Comparison of ENCODE assay signal across 16 cellular contexts in genomic region chr12:101783150-101783549, GRCh38. TPM values are rescaled to one million over a fixed set of nuclear protein-coding genes. Genes with fewer than 3 reads are reported as not detected.
DNase-seq lines count a peak whose midpoint lies in the region; ATAC-seq and TF ChIP-seq lines count a peak whose summit lies in the region.
"Had no signal": no experiment of that assay in that cellular context is flagged by ENCODE, and none has a peak within 500 bp of the region (broad histone marks: within the 10 kb centered on the region; RNA-seq: fewer than 3 reads in every experiment).

No MANE protein-coding gene starts in this region.

- in situ Hi-C loops in T47D (cut with HindIII; ENCODE audit: low pct_unique_long_range_greater_than_20kb, low sequenced_read_pairs), result no loop called here
- in situ Hi-C loops in mammary epithelial cell (cut with MboI; ENCODE audit: low sequenced_read_pairs in 2 of 2), result loop anchor here in 1 of 2 donors (10.0 kb wide), 1 partner anchor 52 kb away; the partner anchor contains the start of gene GNPTAB

- H3K27ac ChIP-seq in mammary epithelial cell (ENCODE audit: insufficient read depth, low read depth, low read length), result no peak overlapping the region
- H3K27ac ChIP-seq: esophagus muscularis mucosa, left lung had no signal

- peaks cover 70% of the 10 kb centered on the region for H3K36me3 Mint-ChIP-seq in activated T-helper 2 cell treated with anti-CD3 and anti-CD28 coated beads, Interferon-gamma antibody, Interleukin-2, Interleukin-4, amounts not matched to agents 10 μg/mL and 5 μg/mL and 100 μg/mL, durations not matched to agents 14 hours and 24 hours and 36 hours (ENCODE audit: low read depth)
- H3K36me3 Mint-ChIP-seq in memory B cell, result peaks cover 27% of the 10 kb centered on the region

- H3K4me2 ChIP-seq in mammary epithelial cell (ENCODE audit: insufficient read depth, low read depth, low read length), result no peak overlapping the region

- H3K27me3 ChIP-seq in mammary epithelial cell (ENCODE audit: insufficient read depth, low read length), result no peaks in the 10 kb centered on the region
- H3K27me3 ChIP-seq: esophagus muscularis mucosa, left lung had no signal

- intact Hi-C loops in mammary epithelial cell (cut with micrococcal nuclease), result no loop called here
- intact Hi-C loops in activated T-helper 2 cell treated with anti-CD3 and anti-CD28 coated beads, Interferon-gamma antibody, Interleukin-2, Interleukin-4, amounts not matched to agents 10 μg/mL and 5 μg/mL and 100 μg/mL, durations not matched to agents 14 hours and 24 hours and 36 hours (cut with micrococcal nuclease), result loop anchor here (2.0 to 10.0 kb wide), 3 partner anchors 48 to 1659 kb away; partner anchors contain the start of genes GNPTAB and WASHC3

- H3K4me3 ChIP-seq in mammary epithelial cell (replicated peaks in 1 of 3; ENCODE audit: insufficient read depth in 1 of 3, low read depth in 2 of 3, low read length in 3 of 3), result no peak overlapping the region
- H3K4me3 ChIP-seq: esophagus muscularis mucosa, left lung had no signal

- no peak for ATAC-seq in memory B cell (ENCODE audit: low read depth)
- no peak for ATAC-seq in GM19467 (IDR thresholded peaks at IDR 0.05; ENCODE audit: unreplicated experiment)
- ATAC-seq: left lung had no signal

- CTCF ChIA-PET in mammary epithelial cell (lab: Charles Lee; ENCODE audit: low non-redundant PET), result interaction anchor here (0.7 kb wide), 1 partner anchor 1096 kb away, joined by 10 read pairs; no protein-coding TSS in a partner anchor

- no peaks in the 10 kb centered on the region for H3K79me2 ChIP-seq in mammary epithelial cell (ENCODE audit: insufficient read depth, low read length)

- no peaks in the 10 kb centered on the region for H3K9me3 ChIP-seq in mammary epithelial cell (replicated peaks; ENCODE audit: insufficient read depth, low read length)
- H3K9me3 ChIP-seq: esophagus muscularis mucosa, left lung had no signal

- peak overlapping the region; percentile 92 for H3K27ac Mint-ChIP-seq in activated T-helper 2 cell treated with anti-CD3 and anti-CD28 coated beads, Interferon-gamma antibody, Interleukin-2, Interleukin-4, amounts not matched to agents 10 μg/mL and 5 μg/mL and 100 μg/mL, durations not matched to agents 14 hours and 24 hours and 36 hours
- peak overlapping the region; percentile 9 for H3K27ac Mint-ChIP-seq in memory B cell
- H3K27ac Mint-ChIP-seq: dendritic cell treated with granulocyte-macrophage colony-stimulating factor and Interleukin-4, amounts not matched to agents 40 ng/mL and 50 ng/mL, for 4 days had no signal

- H3K36me3 ChIP-seq in mammary epithelial cell (ENCODE audit: insufficient read depth, low read length), result peaks cover 3% of the 10 kb centered on the region

- no peak overlapping the region for H3K4me3 Mint-ChIP-seq in activated T-helper 2 cell treated with anti-CD3 and anti-CD28 coated beads, Interferon-gamma antibody, Interleukin-2, Interleukin-4, amounts not matched to agents 10 μg/mL and 5 μg/mL and 100 μg/mL, durations not matched to agents 14 hours and 24 hours and 36 hours (ENCODE audit: low read depth)
- no peak overlapping the region for H3K4me3 Mint-ChIP-seq in memory B cell
- H3K4me3 Mint-ChIP-seq: dendritic cell treated with granulocyte-macrophage colony-stimulating factor and Interleukin-4, amounts not matched to agents 40 ng/mL and 50 ng/mL, for 4 days had no signal

- H3K4me1 Mint-ChIP-seq in activated T-helper 2 cell treated with anti-CD3 and anti-CD28 coated beads, Interferon-gamma antibody, Interleukin-2, Interleukin-4, amounts not matched to agents 10 μg/mL and 5 μg/mL and 100 μg/mL, durations not matched to agents 14 hours and 24 hours and 36 hours (ENCODE audit: low read depth), result peaks cover 58% of the 10 kb centered on the region
- H3K4me1 Mint-ChIP-seq in memory B cell, result peaks cover 11% of the 10 kb centered on the region

- DNase-seq in T47D (ENCODE audit: low read depth in 1 of 2, low spot score in 1 of 2), result peak; percentile 5 to 29
- no peak for DNase-seq in mammary epithelial cell
- no peak for DNase-seq in activated T-helper 2 cell treated with anti-CD3 and anti-CD28 coated beads, Interferon-gamma antibody, Interleukin-2, Interleukin-4, amounts not matched to agents 10 μg/mL and 5 μg/mL and 100 μg/mL, durations not matched to agents 14 hours and 24 hours and 36 hours (ENCODE audit: low spot score)
- no peak for DNase-seq in memory B cell (ENCODE audit: low spot score in 2 of 2)
- peak; percentile 8 for DNase-seq in stromal cell of bone marrow (ENCODE audit: low read depth)
- no peak for DNase-seq in kidney tubule cell (ENCODE audit: low spot score)
- DNase-seq in RKO (ENCODE audit: low spot score), result no peak
- DNase-seq: anterior cingulate cortex, hypothalamus, left lung, MV-4-11, small intestine, substantia nigra had no signal

- no peaks in the 10 kb centered on the region for H3K9me3 Mint-ChIP-seq in activated T-helper 2 cell treated with anti-CD3 and anti-CD28 coated beads, Interferon-gamma antibody, Interleukin-2, Interleukin-4, amounts not matched to agents 10 μg/mL and 5 μg/mL and 100 μg/mL, durations not matched to agents 14 hours and 24 hours and 36 hours
- no peaks in the 10 kb centered on the region for H3K9me3 Mint-ChIP-seq in memory B cell
- H3K9me3 Mint-ChIP-seq: dendritic cell treated with granulocyte-macrophage colony-stimulating factor and Interleukin-4, amounts not matched to agents 40 ng/mL and 50 ng/mL, for 4 days had no signal

- no peaks in the 10 kb centered on the region for H3K4me1 ChIP-seq in mammary epithelial cell (ENCODE audit: insufficient read depth, low read length)

- no peaks in the 10 kb centered on the region for H3K27me3 Mint-ChIP-seq in activated T-helper 2 cell treated with anti-CD3 and anti-CD28 coated beads, Interferon-gamma antibody, Interleukin-2, Interleukin-4, amounts not matched to agents 10 μg/mL and 5 μg/mL and 100 μg/mL, durations not matched to agents 14 hours and 24 hours and 36 hours (ENCODE audit: low read depth)
- H3K27me3 Mint-ChIP-seq in memory B cell, result no peaks in the 10 kb centered on the region
- H3K27me3 Mint-ChIP-seq: dendritic cell treated with granulocyte-macrophage colony-stimulating factor and Interleukin-4, amounts not matched to agents 40 ng/mL and 50 ng/mL, for 4 days had no signal

- TF ChIP-seq CTCF in mammary epithelial cell (conservative IDR thresholded peaks at IDR 0.05 in 1 of 2, IDR thresholded peaks at IDR 0.05 in 1 of 2; ENCODE audit: extremely low read depth in 1 of 2, insufficient read depth in 1 of 2, low read depth in 1 of 2, low read length in 2 of 2), result no peak

- H3K9ac ChIP-seq in mammary epithelial cell (ENCODE audit: insufficient read depth, low read length), result no peak overlapping the region

- dilution Hi-C loops in mammary epithelial cell (cut with HindIII; ENCODE audit: low sequenced_read_pairs), result no loop called here

- H2AFZ ChIP-seq in mammary epithelial cell (ENCODE audit: low read depth, low read length), result no peak overlapping the region

- H4K20me1 ChIP-seq in mammary epithelial cell (ENCODE audit: insufficient read depth, low read length), result no peaks in the 10 kb centered on the region

- 97% methylated on average over 2 of the region's 2 CpGs for WGBS in mammary epithelial cell (ENCODE audit: low coverage, missing lambda C conversion rate)

- no TSS peak for BruUV-seq in mammary epithelial cell (replicated peaks; lab: Mats Ljungman, UMichigan)

RNA-seq across cellular contexts. Expression of gene SYCP3, which starts 43.9 kb away (rescaled TPM):
- under 1 TPM in 1 of 2 donors, not detected in 1; 0.50 TPM for total RNA-seq in mammary epithelial cell
- not detected for polyA plus RNA-seq in mammary epithelial cell
- polyA minus RNA-seq in mammary epithelial cell, result not detected
- total RNA-seq in activated T-helper 2 cell treated with anti-CD3 and anti-CD28 coated beads, Interferon-gamma antibody, Interleukin-2, Interleukin-4, amounts not matched to agents 10 μg/mL and 5 μg/mL and 100 μg/mL, durations not matched to agents 14 hours and 24 hours and 36 hours, result 0.50 and 0.92 TPM in 2 replicates
- total RNA-seq: esophagus muscularis mucosa had no signal

RNA-seq across cellular contexts. Expression of gene GNPTAB, which starts 47.6 kb away (rescaled TPM):
- 10 to 100 TPM; 36.1 to 52.2 TPM for total RNA-seq in mammary epithelial cell
- polyA plus RNA-seq in mammary epithelial cell, result 20.4 TPM
- 70.1 TPM for polyA minus RNA-seq in mammary epithelial cell
- total RNA-seq in activated T-helper 2 cell treated with anti-CD3 and anti-CD28 coated beads, Interferon-gamma antibody, Interleukin-2, Interleukin-4, amounts not matched to agents 10 μg/mL and 5 μg/mL and 100 μg/mL, durations not matched to agents 14 hours and 24 hours and 36 hours, result 93.6 and 100 TPM in 2 replicates

Comparison
In these comparisons a context has a peak if more than half of its experiments do, and no peak if none do; other contexts are left out.
1. DNase-seq: peak in T47D (2 of 2) and stromal cell of bone marrow (single experiment); none in mammary epithelial cell (single experiment), activated T-helper 2 cell treated with anti-CD3 and anti-CD28 coated beads, Interferon-gamma antibody, Interleukin-2, Interleukin-4, amounts not matched to agents 10 μg/mL and 5 μg/mL and 100 μg/mL, durations not matched to agents 14 hours and 24 hours and 36 hours (single experiment), memory B cell (0 of 2), kidney tubule cell (single experiment) and RKO (single experiment).